ENCODE assay signal across 9 cellular contexts in genomic region chr21:41369105-41369914, GRCh38. TPM values are rescaled to one million over a fixed set of nuclear protein-coding genes. Genes with fewer than 3 reads are reported as not detected.
DNase-seq lines count a peak whose midpoint lies in the region; ATAC-seq and TF ChIP-seq lines count a peak whose summit lies in the region.
"Had no signal": no experiment of that assay in that cellular context is flagged by ENCODE, and none has a peak within 500 bp of the region (broad histone marks: within the 10 kb centered on the region; RNA-seq: fewer than 3 reads in every experiment).

No MANE protein-coding gene starts in this region.

- peak; percentile 29 for ATAC-seq in GM18520 (IDR thresholded peaks at IDR 0.05; ENCODE audit: unreplicated experiment)
- peak; percentile 37 for ATAC-seq in HG03175 (IDR thresholded peaks at IDR 0.05; ENCODE audit: unreplicated experiment)

- no peak overlapping the region for H3K27ac Mint-ChIP-seq in neural progenitor cell

- TF ChIP-seq CTCF in epithelial cell of proximal tubule (conservative IDR thresholded peaks at IDR 0.05; ENCODE audit: low read depth, low read length), result peak; percentile 38
- TF ChIP-seq CTCF in neural progenitor cell (IDR thresholded peaks at IDR 0.05), result no peak
- TF ChIP-seq CTCF in MM.1S (IDR thresholded peaks at IDR 0.05; ENCODE audit: low read length), result no peak

- H3K9me3 ChIP-seq in neural progenitor cell (ENCODE audit: low read depth) (no peaks in the 10 kb centered on the region), SJCRH30 (replicated peaks) (no peaks in the 10 kb centered on the region), MM.1S (replicated peaks; ENCODE audit: insufficient read depth, low read length) (no peaks in the 10 kb centered on the region)
- H3K9me3 ChIP-seq: SJSA1 had no signal

- no peaks in the 10 kb centered on the region for H3K36me3 Mint-ChIP-seq in neural progenitor cell

- peaks cover 4% of the 10 kb centered on the region for H3K4me1 ChIP-seq in neural progenitor cell
- H3K4me1 ChIP-seq in SJCRH30, result no peaks in the 10 kb centered on the region
- peaks cover 11% of the 10 kb centered on the region; the same call in 1 of the 2 replicates for H3K4me1 ChIP-seq in MM.1S (ENCODE audit: low read length)
- H3K4me1 ChIP-seq: SJSA1 had no signal

- no peak overlapping the region for H3K27ac ChIP-seq in neural progenitor cell
- no peak overlapping the region for H3K27ac ChIP-seq in SJCRH30
- no peak overlapping the region for H3K27ac ChIP-seq in MM.1S (ENCODE audit: low read length)
- H3K27ac ChIP-seq: SJSA1 had no signal

- H3F3A ChIP-seq in neural progenitor cell (ENCODE audit: low read depth) (no peaks in the 10 kb centered on the region), MM.1S (ENCODE audit: insufficient read depth, low read length) (no peaks in the 10 kb centered on the region)

- H3K9ac ChIP-seq in neural progenitor cell (no peak overlapping the region), MM.1S (ENCODE audit: low read length) (no peak overlapping the region)

- H3K27me3 ChIP-seq in neural progenitor cell (no peaks in the 10 kb centered on the region), SJCRH30 (no peaks in the 10 kb centered on the region), MM.1S (replicated peaks; ENCODE audit: insufficient read depth, low read length) (peaks cover 19% of the 10 kb centered on the region)

- H3K79me2 ChIP-seq in neural progenitor cell (ENCODE audit: low read depth), result no peaks in the 10 kb centered on the region
- H3K79me2 ChIP-seq in MM.1S (ENCODE audit: low read length), result no peaks in the 10 kb centered on the region

- DNase-seq in activated CD4-positive, CD25-positive, alpha-beta regulatory T cell treated with anti-CD3 and anti-CD28 coated beads, Interleukin-2, amount 50 U/mL, for 72 hours, result peak; percentile 49
- DNase-seq in epithelial cell of proximal tubule (ENCODE audit: low read depth) (no peak), neural progenitor cell (ENCODE audit: low spot score) (peak; percentile 82), SJCRH30 (no peak), MM.1S (no peak), mucosa of gallbladder (ENCODE audit: low spot score) (no peak)

- H3K4me3 ChIP-seq in epithelial cell of proximal tubule (ENCODE audit: low read depth, low read length) (no peak overlapping the region), neural progenitor cell (peak overlapping the region; percentile 41), SJCRH30 (no peak overlapping the region), MM.1S (ENCODE audit: low read length) (no peak overlapping the region)
- H3K4me3 ChIP-seq: SJSA1 had no signal

- H2AFZ ChIP-seq in neural progenitor cell (replicated peaks) (peak overlapping the region; percentile 99), MM.1S (ENCODE audit: low read length) (no peak overlapping the region)

- H3K4me2 ChIP-seq in neural progenitor cell (peak overlapping the region; percentile 78), MM.1S (ENCODE audit: low read depth, low read length) (no peak overlapping the region)

- H3K27me3 Mint-ChIP-seq in neural progenitor cell (ENCODE audit: insufficient read depth, low read depth), result peaks cover 10% of the 10 kb centered on the region

- H3K4me3 Mint-ChIP-seq in neural progenitor cell, result peak overlapping the region; percentile 71

- no peaks in the 10 kb centered on the region for H3K4me1 Mint-ChIP-seq in neural progenitor cell

- H4K20me1 ChIP-seq in neural progenitor cell (ENCODE audit: low read depth), result no peaks in the 10 kb centered on the region
- no peaks in the 10 kb centered on the region for H4K20me1 ChIP-seq in MM.1S (ENCODE audit: insufficient read depth, low read length)

- H3K9me2 ChIP-seq in MM.1S (replicated peaks; ENCODE audit: insufficient read depth, low read length), result no peaks in the 10 kb centered on the region

- H3K36me3 ChIP-seq in neural progenitor cell (no peaks in the 10 kb centered on the region), SJCRH30 (no peaks in the 10 kb centered on the region), MM.1S (replicated peaks; ENCODE audit: insufficient read depth, low read length) (no peaks in the 10 kb centered on the region)
- H3K36me3 ChIP-seq: SJSA1 had no signal

- H3K9me3 Mint-ChIP-seq in neural progenitor cell, result no peaks in the 10 kb centered on the region

RNA-seq across cellular contexts. Expression of gene MX2, which starts 7.5 kb away (rescaled TPM):
- total RNA-seq in epithelial cell of proximal tubule (0.07 and 0.12 TPM in 2 replicates), neural progenitor cell (ENCODE audit: low replicate concordance) (2.2 and 3.3 TPM in 2 replicates), mucosa of gallbladder (18.1 TPM)
- not detected in 2 replicates for total RNA-seq in SJCRH30 (2014; rRNA removed; shearing (Covaris generic))
- total RNA-seq: SJSA1 had no signal

RNA-seq across cellular contexts. Expression of gene FAM3B, which starts 52.7 kb away (rescaled TPM):
- total RNA-seq in epithelial cell of proximal tubule, result 0.35 and 0.51 TPM in 2 replicates
- total RNA-seq in neural progenitor cell (ENCODE audit: low replicate concordance), result not detected in 2 replicates
- total RNA-seq in SJCRH30 (2014; rRNA removed; shearing (Covaris generic)), result not detected in 2 replicates
- total RNA-seq in mucosa of gallbladder, result 43.1 TPM
- total RNA-seq: SJSA1 had no signal

RNA-seq across cellular contexts. Expression of gene MX1, which starts 56.7 kb away (rescaled TPM):
- total RNA-seq in epithelial cell of proximal tubule, result 15.5 and 25.0 TPM in 2 replicates
- 0.15 and 1.7 TPM in 2 replicates for total RNA-seq in neural progenitor cell (ENCODE audit: low replicate concordance)
- total RNA-seq in SJCRH30 (2014; rRNA removed; shearing (Covaris generic)), result not detected in 2 replicates
- total RNA-seq in mucosa of gallbladder, result 35.1 TPM

Comparison
In these comparisons a context has a peak if more than half of its experiments do, and no peak if none do; other contexts are left out.
1. DNase-seq: peak in activated CD4-positive, CD25-positive, alpha-beta regulatory T cell treated with anti-CD3 and anti-CD28 coated beads, Interleukin-2, amount 50 U/mL, for 72 hours (single experiment) and neural progenitor cell (single experiment); none in epithelial cell of proximal tubule (single experiment), SJCRH30 (0 of 2), MM.1S (single experiment) and mucosa of gallbladder (single experiment).
2. RNA of gene FAM3B, which starts 52.7 kb away (total RNA-seq): 43.1 TPM in mucosa of gallbladder (single experiment); 0.35 to 0.51 TPM in epithelial cell of proximal tubule, not detected in neural progenitor cell and not detected in SJCRH30; every median in the first group is over 10 times any median in the second.